29 cellular contexts compared by ENCODE assay signal in genomic region chr20:62518911-62519310, GRCh38. TPM values are rescaled to one million over a fixed set of nuclear protein-coding genes. Genes with fewer than 3 reads are reported as not detected.
"Had no signal": no experiment of that assay in that cellular context is flagged by ENCODE, and none has a peak within 500 bp of the region (broad histone marks: within the 10 kb centered on the region; RNA-seq: fewer than 3 reads in every experiment).

No MANE protein-coding gene starts in this region.

- H3K4me1 ChIP-seq: body of pancreas, foreskin keratinocyte, left lung, prostate gland, spleen, vagina had no signal

- DNase-seq: activated CD4-positive, CD25-positive, alpha-beta regulatory T cell treated with anti-CD3 and anti-CD28 coated beads, Interleukin-2, amount 50 U/mL, for 72 hours; activated gamma-delta T cell treated with Interleukin-2 at 50 U/mL for 16 hours; activated T-cell treated with anti-CD3 and anti-CD28 coated beads, Interleukin-2, amount 50 U/mL, for 1 hour; anterior cingulate cortex; body of pancreas; dermis blood vessel endothelial cell; effector CD8-positive, alpha-beta T cell; erythroblast; foreskin keratinocyte; immature natural killer cell; left lung; natural killer cell; sigmoid colon; spleen; stimulated activated CD4-positive, alpha-beta T cell treated with anti-CD3 and anti-CD28 coated beads, Interleukin-4, amount 100 ng/mL, for 1 hour; stimulated activated naive CD4-positive, alpha-beta T cell treated with Interleukin-2 at 50 U/mL for 16 hours; WERI-Rb-1 had no signal

- H3K27ac ChIP-seq: body of pancreas, cardiac muscle cell, foreskin keratinocyte, left lung, prostate gland, sigmoid colon, spleen, thoracic aorta, vagina, WERI-Rb-1 had no signal

- H3K4me3 Mint-ChIP-seq: activated naive CD4-positive, alpha-beta T cell treated with anti-CD3 and anti-CD28 coated beads, Interleukin-2, amount 50 U/mL, for 24 hours; immature natural killer cell; natural killer cell; T-helper 2 cell treated with Interferon-gamma antibody and Interleukin-4, amounts not matched to agents 5 μg/mL and 100 μg/mL, for 36 hours; type B pancreatic cell had no signal

- H3K4me1 Mint-ChIP-seq: immature natural killer cell, natural killer cell had no signal

- H3K36me3 ChIP-seq: cardiac muscle cell, left lung, prostate gland, sigmoid colon, spleen, thoracic aorta, vagina, WERI-Rb-1 had no signal

- H3K4me3 ChIP-seq: body of pancreas, cardiac muscle cell, left lung, prostate gland, sigmoid colon, spleen, thoracic aorta, vagina had no signal

- H3K9me3 ChIP-seq: body of pancreas, left lung, prostate gland, sigmoid colon, spleen, thoracic aorta, vagina had no signal

- H3K27me3 ChIP-seq: cardiac muscle cell, vagina had no signal

- ATAC-seq: body of pancreas, foreskin keratinocyte, left lung, natural killer cell had no signal

- H3K27ac Mint-ChIP-seq: activated naive CD4-positive, alpha-beta T cell treated with anti-CD3 and anti-CD28 coated beads, Interleukin-2, amount 50 U/mL, for 24 hours; immature natural killer cell; natural killer cell; T-helper 2 cell treated with Interferon-gamma antibody and Interleukin-4, amounts not matched to agents 5 μg/mL and 100 μg/mL, for 36 hours; type B pancreatic cell had no signal

- H3K36me3 Mint-ChIP-seq: activated naive CD4-positive, alpha-beta T cell treated with anti-CD3 and anti-CD28 coated beads, Interleukin-2, amount 50 U/mL, for 24 hours; immature natural killer cell; natural killer cell; type B pancreatic cell had no signal

- H3K9me3 Mint-ChIP-seq: activated naive CD4-positive, alpha-beta T cell treated with anti-CD3 and anti-CD28 coated beads, Interleukin-2, amount 50 U/mL, for 24 hours; immature natural killer cell; natural killer cell; T-helper 2 cell treated with Interferon-gamma antibody and Interleukin-4, amounts not matched to agents 5 μg/mL and 100 μg/mL, for 36 hours; type B pancreatic cell had no signal

RNA-seq across cellular contexts. Expression of gene GATA5, which starts 43.1 kb away (rescaled TPM):
- total RNA-seq: body of pancreas, chondrocyte, dermis blood vessel endothelial cell, foreskin keratinocyte, glomerular endothelial cell, kidney epithelial cell, lung microvascular endothelial cell, natural killer cell, osteocyte had no signal
- polyA plus RNA-seq: foreskin keratinocyte, immature natural killer cell had no signal
